In genomic region chr2:156190532-156190931, GRCh38 we compare ENCODE assay signal across 16 cellular contexts.
A peak's percentile ranks its signal among the peaks of the same experiment; 100 is the strongest.
DNase-seq lines count a peak whose midpoint lies in the region; ATAC-seq, FAIRE-seq and TF ChIP-seq lines count a peak whose summit lies in the region.
"Had no signal": no experiment of that assay in that cellular context is flagged by ENCODE, and none has a peak within 500 bp of the region (broad histone marks: within the 10 kb centered on the region; RNA-seq: fewer than 3 reads in every experiment).

No MANE protein-coding gene starts in this region.

- peaks cover 0 to 14% (median 0%) of the 10 kb centered on the region in 3 donors for H3K4me1 ChIP-seq in pancreas

- peak; percentile 36 to 85 (median 74) for ATAC-seq in pancreas
- ATAC-seq in GM18868 (IDR thresholded peaks at IDR 0.05; ENCODE audit: unreplicated experiment): no peak
- ATAC-seq in GM19463 (IDR thresholded peaks at IDR 0.05; ENCODE audit: unreplicated experiment): no peak

- intact Hi-C loops in pancreas (cut with DNase I): no loop called here

- H3K4me3 ChIP-seq in pancreas: no peak overlapping the region

- WGBS in pancreas, 2 donors: 15% methylated on average over 3 of the region's 3 CpGs

- DNase-seq in DMS53 treated with DMSO at 0.1 percent for 48 hours (lab: John Stamatoyannopoulos, UW; ENCODE audit: unreplicated experiment) (peak; percentile 8), NCI-H2081 treated with DMSO at 0.1 percent for 48 hours (lab: John Stamatoyannopoulos, UW) (peak; percentile 11), SHP77 treated with DMSO at 0.1 percent for 48 hours (lab: John Stamatoyannopoulos, UW) (peak; percentile 1), pancreas (peak in 1 of 6 donors; percentile 19), hypothalamus (lab: John Stamatoyannopoulos, UW) (no peak)
- DNase-seq: CD4-positive, alpha-beta T cell; EL; H7; Karpas-422; MM.1S; NCI-H1417 treated with DMSO at 0.1 percent for 48 hours; NCI-H446 treated with DMSO at 0.1 percent for 48 hours; OCI-M1 had no signal

- no peaks in the 10 kb centered on the region for H3K9me3 ChIP-seq in pancreas

- H3K27me3 ChIP-seq in pancreas: no peaks in the 10 kb centered on the region

- H3K36me3 ChIP-seq in pancreas: no peaks in the 10 kb centered on the region

- FAIRE-seq in pancreas (lab: Jason Lieb, UNC): no peak
- FAIRE-seq: D721Med had no signal

- TF ChIP-seq CTCF in pancreas (IDR thresholded peaks at IDR 0.05): no peak

- no peak overlapping the region for H3K27ac ChIP-seq in pancreas

Comparison
In these comparisons a context has a peak if more than half of its experiments do, and no peak if none do; other contexts are left out.
1. DNase-seq: peak in DMS53 treated with DMSO at 0.1 percent for 48 hours (single experiment), NCI-H2081 treated with DMSO at 0.1 percent for 48 hours (single experiment) and SHP77 treated with DMSO at 0.1 percent for 48 hours (single experiment); none in hypothalamus (0 of 51).
2. ATAC-seq: peak in pancreas (4 of 4); none in GM18868 (single experiment) and GM19463 (single experiment).